ENCODE assay signal across 9 cellular contexts in genomic region chr6:16670617-16671051, GRCh38.
DNase-seq lines count a peak whose midpoint lies in the region; ATAC-seq lines count a peak whose summit lies in the region.
"Had no signal": no experiment of that assay in that cellular context is flagged by ENCODE, and none has a peak within 500 bp of the region (broad histone marks: within the 10 kb centered on the region; RNA-seq: fewer than 3 reads in every experiment).

No MANE protein-coding gene starts in this region.

- H3K27ac Mint-ChIP-seq in activated CD4-positive, alpha-beta T cell treated with anti-CD3 and anti-CD28 coated beads for 36 hours, result peak overlapping the region; percentile 87
- H3K27ac Mint-ChIP-seq in activated CD4-positive, alpha-beta memory T cell treated with anti-CD3 and anti-CD28 coated beads for 36 hours, result peak overlapping the region; percentile 87
- H3K27ac Mint-ChIP-seq in stimulated activated naive B cell treated with anti-CD40 and anti-IgM and Interleukin-4, amounts not matched to agents 10 μg/mL and 1 μg/mL and 100 μg/mL, for 72 hours, result peak overlapping the region; percentile 85

- H3K36me3 Mint-ChIP-seq in activated CD4-positive, alpha-beta T cell treated with anti-CD3 and anti-CD28 coated beads for 36 hours (ENCODE audit: low read depth), result peaks cover 26% of the 10 kb centered on the region
- H3K36me3 Mint-ChIP-seq in activated CD4-positive, alpha-beta memory T cell treated with anti-CD3 and anti-CD28 coated beads for 36 hours, result peaks cover 15% of the 10 kb centered on the region
- H3K36me3 Mint-ChIP-seq in stimulated activated naive B cell treated with anti-CD40 and anti-IgM and Interleukin-4, amounts not matched to agents 10 μg/mL and 1 μg/mL and 100 μg/mL, for 72 hours, result peaks cover 24 to 46% of the 10 kb centered on the region in 2 donors

- H3K9me3 Mint-ChIP-seq in activated CD4-positive, alpha-beta T cell treated with anti-CD3 and anti-CD28 coated beads for 36 hours (ENCODE audit: low read depth), result no peaks in the 10 kb centered on the region
- no peaks in the 10 kb centered on the region for H3K9me3 Mint-ChIP-seq in activated CD4-positive, alpha-beta memory T cell treated with anti-CD3 and anti-CD28 coated beads for 36 hours
- H3K9me3 Mint-ChIP-seq in stimulated activated naive B cell treated with anti-CD40 and anti-IgM and Interleukin-4, amounts not matched to agents 10 μg/mL and 1 μg/mL and 100 μg/mL, for 72 hours, result peaks cover 0 to 1% of the 10 kb centered on the region in 2 donors

- intact Hi-C loops in activated CD4-positive, alpha-beta T cell treated with anti-CD3 and anti-CD28 coated beads for 36 hours (cut with DNase I, micrococcal nuclease), result loop anchor here (1.0 to 2.0 kb wide), 5 partner anchors 15 to 92 kb away; partner anchors contain the start of gene ATXN1 (in 1 of the 2)
- intact Hi-C loops in activated CD4-positive, alpha-beta memory T cell treated with anti-CD3 and anti-CD28 coated beads for 36 hours (cut with micrococcal nuclease), result loop anchor here (1.0 kb wide), 5 partner anchors 11 to 91 kb away; partner anchors contain the start of gene ATXN1

- H3K9me3 ChIP-seq in MG63, result no peaks in the 10 kb centered on the region

- CTCF ChIA-PET in activated CD4-positive, alpha-beta T cell treated with anti-CD3 and anti-CD28 coated beads for 36 hours (lab: Charles Lee), result interaction anchor here (1.0 to 1.1 kb wide), 3 partner anchors 28 to 156 kb away, joined by 3 to 4 read pairs (median 4); no protein-coding TSS in a partner anchor
- CTCF ChIA-PET in activated CD4-positive, alpha-beta memory T cell treated with anti-CD3 and anti-CD28 coated beads for 36 hours (lab: Charles Lee), result interaction anchor here (0.6 to 1.9 kb wide), 7 partner anchors 12 to 167 kb away, joined by 3 to 6 read pairs (median 4); partner anchors contain the start of gene ATXN1

- no peaks in the 10 kb centered on the region for H3K27me3 Mint-ChIP-seq in activated CD4-positive, alpha-beta T cell treated with anti-CD3 and anti-CD28 coated beads for 36 hours
- H3K27me3 Mint-ChIP-seq in activated CD4-positive, alpha-beta memory T cell treated with anti-CD3 and anti-CD28 coated beads for 36 hours, result no peaks in the 10 kb centered on the region
- H3K27me3 Mint-ChIP-seq in stimulated activated naive B cell treated with anti-CD40 and anti-IgM and Interleukin-4, amounts not matched to agents 10 μg/mL and 1 μg/mL and 100 μg/mL, for 72 hours, result no peaks in the 10 kb centered on the region

- no peak overlapping the region for H3K4me3 ChIP-seq in MG63

- ATAC-seq in activated CD4-positive, alpha-beta T cell treated with anti-CD3 and anti-CD28 coated beads for 36 hours, result peak; percentile 62
- peak; percentile 76 for ATAC-seq in HG02759 (IDR thresholded peaks at IDR 0.05; ENCODE audit: unreplicated experiment)
- peak; percentile 77 to 81 for ATAC-seq in stimulated activated naive B cell treated with anti-CD40 and anti-IgM and Interleukin-4, amounts not matched to agents 10 μg/mL and 1 μg/mL and 100 μg/mL, for 72 hours (replicated peaks)

- H3K4me1 Mint-ChIP-seq in activated CD4-positive, alpha-beta T cell treated with anti-CD3 and anti-CD28 coated beads for 36 hours, result peaks cover 64% of the 10 kb centered on the region
- peaks cover 79% of the 10 kb centered on the region for H3K4me1 Mint-ChIP-seq in activated CD4-positive, alpha-beta memory T cell treated with anti-CD3 and anti-CD28 coated beads for 36 hours (ENCODE audit: low read depth)
- H3K4me1 Mint-ChIP-seq in stimulated activated naive B cell treated with anti-CD40 and anti-IgM and Interleukin-4, amounts not matched to agents 10 μg/mL and 1 μg/mL and 100 μg/mL, for 72 hours, result peaks cover 28 to 62% of the 10 kb centered on the region in 2 donors

- peak overlapping the region; percentile 7 for H3K4me3 Mint-ChIP-seq in activated CD4-positive, alpha-beta T cell treated with anti-CD3 and anti-CD28 coated beads for 36 hours
- peak overlapping the region; percentile 33 for H3K4me3 Mint-ChIP-seq in activated CD4-positive, alpha-beta memory T cell treated with anti-CD3 and anti-CD28 coated beads for 36 hours
- no peak overlapping the region for H3K4me3 Mint-ChIP-seq in stimulated activated naive B cell treated with anti-CD40 and anti-IgM and Interleukin-4, amounts not matched to agents 10 μg/mL and 1 μg/mL and 100 μg/mL, for 72 hours

- no peaks in the 10 kb centered on the region for H3K36me3 ChIP-seq in MG63

- no peaks in the 10 kb centered on the region for H3K27me3 ChIP-seq in MG63

- POLR2A ChIA-PET in activated CD4-positive, alpha-beta T cell treated with anti-CD3 and anti-CD28 coated beads for 36 hours (lab: Charles Lee), result interaction anchor here (1.0 kb wide), 1 partner anchor 11 kb away, joined by 3 read pairs; no protein-coding TSS in a partner anchor
- POLR2A ChIA-PET in activated CD4-positive, alpha-beta memory T cell treated with anti-CD3 and anti-CD28 coated beads for 36 hours (lab: Charles Lee), result interaction anchor here (0.6 to 2.2 kb wide), 8 partner anchors 11 to 93 kb away, joined by 3 to 7 read pairs (median 4); partner anchors contain the start of gene ATXN1

- DNase-seq in activated CD4-positive, alpha-beta T cell treated with anti-CD3 and anti-CD28 coated beads for 36 hours, result no peak
- no peak for DNase-seq in activated CD4-positive, alpha-beta T cell treated with anti-CD3 and anti-CD28 coated beads for 48 hours
- no peak for DNase-seq in activated CD4-positive, alpha-beta memory T cell treated with anti-CD3 and anti-CD28 coated beads for 36 hours
- no peak for DNase-seq in stimulated activated naive B cell treated with anti-CD40 and anti-IgM and Interleukin-4, amounts not matched to agents 10 μg/mL and 1 μg/mL and 100 μg/mL, for 72 hours
- DNase-seq in MG63 (no peak), NCI-H345 treated with DMSO at 0.1 percent for 48 hours (lab: John Stamatoyannopoulos, UW; ENCODE audit: unreplicated experiment) (no peak), NCI-H2171 treated with DMSO at 0.1 percent for 48 hours (lab: John Stamatoyannopoulos, UW) (no peak)
- DNase-seq: NCI-H1436 had no signal

Comparison
In these comparisons a context has a peak if more than half of its experiments do, and no peak if none do; other contexts are left out.
1. H3K4me3 Mint-ChIP-seq: peak in activated CD4-positive, alpha-beta T cell treated with anti-CD3 and anti-CD28 coated beads for 36 hours (single experiment) and activated CD4-positive, alpha-beta memory T cell treated with anti-CD3 and anti-CD28 coated beads for 36 hours (single experiment); none in stimulated activated naive B cell treated with anti-CD40 and anti-IgM and Interleukin-4, amounts not matched to agents 10 μg/mL and 1 μg/mL and 100 μg/mL, for 72 hours (0 of 2).
2. Peak in every context shown above with its lines, with median percentiles within 50 percentile points of each other: ATAC-seq and H3K27ac Mint-ChIP-seq.